Comparison of ENCODE assay signal across 1 cellular context in genomic region chr6:4644962-4645361, GRCh38.
TF ChIP-seq lines count a peak whose summit lies in the region.

No MANE protein-coding gene starts in this region.

TF ChIP-seq in K562, 482 proteins besides CTCF, POLR2A, EP300 and RAD21:
- no peak for TF ChIP-seq ZNF318 (IDR thresholded peaks at IDR 0.05; ENCODE audit: borderline replicate concordance in 1 of 2, low read depth in 1 of 2)
- TF ChIP-seq ZNF3 (CRISPR knock-in tag; IDR thresholded peaks at IDR 0.05): peak; percentile 78; the same call in 1 of the 2 replicates
- no peak for TF ChIP-seq ZHX1 (conservative IDR thresholded peaks at IDR 0.05; ENCODE audit: low read length)
- no peak for TF ChIP-seq ZNF384 (IDR thresholded peaks at IDR 0.05; ENCODE audit: low read depth, low read length)
- TF ChIP-seq CLOCK (CRISPR knock-in tag; IDR thresholded peaks at IDR 0.05; ENCODE audit: borderline replicate concordance): no peak
- TF ChIP-seq NR3C1 (CRISPR knock-in tag; IDR thresholded peaks at IDR 0.05): no peak
- TF ChIP-seq FOXA3 (CRISPR knock-in tag; conservative IDR thresholded peaks at IDR 0.05 in 1 of 2, IDR thresholded peaks at IDR 0.05 in 1 of 2): 0 out of 4 replicates have a peak, but pooled peaks of 1 of the 2 experiments have one; percentile 4
TF ChIP-seq in K562: peak in this region for 2.
